ENCODE assay signal across 1 cellular context in the genomic region with DNA sequence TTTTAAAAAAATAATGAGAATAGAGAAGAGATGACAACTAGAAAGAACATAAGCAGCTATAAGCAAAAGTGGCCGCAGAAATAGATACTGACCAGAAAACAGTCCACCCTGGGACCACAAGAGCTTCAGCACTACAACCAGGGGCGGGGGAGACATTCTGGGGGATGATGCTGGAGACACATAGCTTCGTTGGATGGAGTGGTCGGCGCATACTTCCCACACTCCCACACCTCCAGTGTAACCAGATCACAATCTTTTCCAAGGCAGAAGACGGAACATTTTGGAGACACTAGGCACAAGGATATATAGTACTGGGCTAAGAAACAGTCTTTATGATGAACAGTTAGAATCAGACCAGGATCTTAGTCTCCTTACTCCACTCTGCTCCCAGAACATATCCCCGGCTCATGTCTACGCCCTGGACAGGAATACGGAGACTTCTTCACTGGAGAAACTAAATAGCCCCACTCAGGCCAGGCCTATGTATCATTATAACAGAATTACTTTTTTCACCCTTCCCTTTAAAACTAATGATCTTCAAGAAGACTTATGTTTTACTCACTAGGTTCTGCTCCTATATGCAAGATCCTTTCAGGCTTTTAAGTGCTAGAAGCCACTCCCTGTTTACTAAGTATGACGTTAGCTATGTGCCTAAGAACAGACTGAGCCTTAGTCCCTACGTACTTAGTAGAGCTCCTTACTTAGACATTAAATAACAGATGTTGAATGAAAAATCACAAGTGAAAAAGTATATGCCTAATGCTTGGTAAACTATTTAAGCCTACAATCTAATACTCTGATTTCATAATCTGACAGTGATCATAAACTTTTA.
TF ChIP-seq lines count a peak whose summit lies in the region.

No MANE protein-coding gene starts in this region.

TF ChIP-seq in GM23338, 12 proteins besides CTCF, POLR2A, EP300 and RAD21 (continued from another document):
- TF ChIP-seq, protein P1, sequence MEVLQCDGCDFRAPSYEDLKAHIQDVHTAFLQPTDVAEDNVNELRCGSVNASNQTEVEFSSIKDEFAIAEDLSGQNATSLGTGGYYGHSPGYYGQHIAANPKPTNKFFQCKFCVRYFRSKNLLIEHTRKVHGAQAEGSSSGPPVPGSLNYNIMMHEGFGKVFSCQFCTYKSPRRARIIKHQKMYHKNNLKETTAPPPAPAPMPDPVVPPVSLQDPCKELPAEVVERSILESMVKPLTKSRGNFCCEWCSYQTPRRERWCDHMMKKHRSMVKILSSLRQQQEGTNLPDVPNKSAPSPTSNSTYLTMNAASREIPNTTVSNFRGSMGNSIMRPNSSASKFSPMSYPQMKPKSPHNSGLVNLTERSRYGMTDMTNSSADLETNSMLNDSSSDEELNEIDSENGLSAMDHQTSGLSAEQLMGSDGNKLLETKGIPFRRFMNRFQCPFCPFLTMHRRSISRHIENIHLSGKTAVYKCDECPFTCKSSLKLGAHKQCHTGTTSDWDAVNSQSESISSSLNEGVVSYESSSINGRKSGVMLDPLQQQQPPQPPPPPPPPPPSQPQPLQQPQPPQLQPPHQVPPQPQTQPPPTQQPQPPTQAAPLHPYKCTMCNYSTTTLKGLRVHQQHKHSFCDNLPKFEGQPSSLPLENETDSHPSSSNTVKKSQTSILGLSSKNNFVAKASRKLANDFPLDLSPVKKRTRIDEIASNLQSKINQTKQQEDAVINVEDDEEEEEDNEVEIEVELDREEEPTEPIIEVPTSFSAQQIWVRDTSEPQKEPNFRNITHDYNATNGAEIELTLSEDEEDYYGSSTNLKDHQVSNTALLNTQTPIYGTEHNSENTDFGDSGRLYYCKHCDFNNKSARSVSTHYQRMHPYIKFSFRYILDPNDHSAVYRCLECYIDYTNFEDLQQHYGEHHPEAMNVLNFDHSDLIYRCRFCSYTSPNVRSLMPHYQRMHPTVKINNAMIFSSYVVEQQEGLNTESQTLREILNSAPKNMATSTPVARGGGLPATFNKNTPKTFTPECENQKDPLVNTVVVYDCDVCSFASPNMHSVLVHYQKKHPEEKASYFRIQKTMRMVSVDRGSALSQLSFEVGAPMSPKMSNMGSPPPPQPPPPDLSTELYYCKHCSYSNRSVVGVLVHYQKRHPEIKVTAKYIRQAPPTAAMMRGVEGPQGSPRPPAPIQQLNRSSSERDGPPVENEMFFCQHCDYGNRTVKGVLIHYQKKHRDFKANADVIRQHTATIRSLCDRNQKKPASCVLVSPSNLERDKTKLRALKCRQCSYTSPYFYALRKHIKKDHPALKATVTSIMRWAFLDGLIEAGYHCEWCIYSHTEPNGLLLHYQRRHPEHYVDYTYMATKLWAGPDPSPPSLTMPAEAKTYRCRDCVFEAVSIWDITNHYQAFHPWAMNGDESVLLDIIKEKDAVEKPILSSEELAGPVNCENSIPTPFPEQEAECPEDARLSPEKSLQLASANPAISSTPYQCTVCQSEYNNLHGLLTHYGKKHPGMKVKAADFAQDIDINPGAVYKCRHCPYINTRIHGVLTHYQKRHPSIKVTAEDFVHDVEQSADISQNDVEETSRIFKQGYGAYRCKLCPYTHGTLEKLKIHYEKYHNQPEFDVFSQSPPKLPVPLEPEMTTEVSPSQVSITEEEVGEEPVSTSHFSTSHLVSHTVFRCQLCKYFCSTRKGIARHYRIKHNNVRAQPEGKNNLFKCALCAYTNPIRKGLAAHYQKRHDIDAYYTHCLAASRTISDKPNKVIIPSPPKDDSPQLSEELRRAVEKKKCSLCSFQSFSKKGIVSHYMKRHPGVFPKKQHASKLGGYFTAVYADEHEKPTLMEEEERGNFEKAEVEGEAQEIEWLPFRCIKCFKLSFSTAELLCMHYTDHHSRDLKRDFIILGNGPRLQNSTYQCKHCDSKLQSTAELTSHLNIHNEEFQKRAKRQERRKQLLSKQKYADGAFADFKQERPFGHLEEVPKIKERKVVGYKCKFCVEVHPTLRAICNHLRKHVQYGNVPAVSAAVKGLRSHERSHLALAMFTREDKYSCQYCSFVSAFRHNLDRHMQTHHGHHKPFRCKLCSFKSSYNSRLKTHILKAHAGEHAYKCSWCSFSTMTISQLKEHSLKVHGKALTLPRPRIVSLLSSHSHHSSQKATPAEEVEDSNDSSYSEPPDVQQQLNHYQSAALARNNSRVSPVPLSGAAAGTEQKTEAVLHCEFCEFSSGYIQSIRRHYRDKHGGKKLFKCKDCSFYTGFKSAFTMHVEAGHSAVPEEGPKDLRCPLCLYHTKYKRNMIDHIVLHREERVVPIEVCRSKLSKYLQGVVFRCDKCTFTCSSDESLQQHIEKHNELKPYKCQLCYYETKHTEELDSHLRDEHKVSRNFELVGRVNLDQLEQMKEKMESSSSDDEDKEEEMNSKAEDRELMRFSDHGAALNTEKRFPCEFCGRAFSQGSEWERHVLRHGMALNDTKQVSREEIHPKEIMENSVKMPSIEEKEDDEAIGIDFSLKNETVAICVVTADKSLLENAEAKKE (CRISPR knock-in tag; IDR thresholded peaks at IDR 0.05): no peak
- TF ChIP-seq CREB1 (CRISPR knock-in tag; IDR thresholded peaks at IDR 0.05; ENCODE audit: low read depth) (no peak), POLR2AphosphoS5 (IDR thresholded peaks at IDR 0.05; ENCODE audit: low read depth) (no peak), EZH2 (IDR thresholded peaks at IDR 0.05; ENCODE audit: low read depth, unreplicated experiment) (no peak), JUNB (IDR thresholded peaks at IDR 0.05; ENCODE audit: unreplicated experiment) (no peak), STAT1 (IDR thresholded peaks at IDR 0.05; ENCODE audit: unreplicated experiment) (no peak), ZNF114 (CRISPR knock-in tag; IDR thresholded peaks at IDR 0.05) (no peak), EZH2phosphoT487 (IDR thresholded peaks at IDR 0.05; ENCODE audit: unreplicated experiment) (no peak), NANOG (IDR thresholded peaks at IDR 0.05; ENCODE audit: borderline replicate concordance) (no peak)
- TF ChIP-seq, protein P2, sequence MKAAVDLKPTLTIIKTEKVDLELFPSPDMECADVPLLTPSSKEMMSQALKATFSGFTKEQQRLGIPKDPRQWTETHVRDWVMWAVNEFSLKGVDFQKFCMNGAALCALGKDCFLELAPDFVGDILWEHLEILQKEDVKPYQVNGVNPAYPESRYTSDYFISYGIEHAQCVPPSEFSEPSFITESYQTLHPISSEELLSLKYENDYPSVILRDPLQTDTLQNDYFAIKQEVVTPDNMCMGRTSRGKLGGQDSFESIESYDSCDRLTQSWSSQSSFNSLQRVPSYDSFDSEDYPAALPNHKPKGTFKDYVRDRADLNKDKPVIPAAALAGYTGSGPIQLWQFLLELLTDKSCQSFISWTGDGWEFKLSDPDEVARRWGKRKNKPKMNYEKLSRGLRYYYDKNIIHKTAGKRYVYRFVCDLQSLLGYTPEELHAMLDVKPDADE (IDR thresholded peaks at IDR 0.05): no peak
- TF ChIP-seq, protein P3, sequence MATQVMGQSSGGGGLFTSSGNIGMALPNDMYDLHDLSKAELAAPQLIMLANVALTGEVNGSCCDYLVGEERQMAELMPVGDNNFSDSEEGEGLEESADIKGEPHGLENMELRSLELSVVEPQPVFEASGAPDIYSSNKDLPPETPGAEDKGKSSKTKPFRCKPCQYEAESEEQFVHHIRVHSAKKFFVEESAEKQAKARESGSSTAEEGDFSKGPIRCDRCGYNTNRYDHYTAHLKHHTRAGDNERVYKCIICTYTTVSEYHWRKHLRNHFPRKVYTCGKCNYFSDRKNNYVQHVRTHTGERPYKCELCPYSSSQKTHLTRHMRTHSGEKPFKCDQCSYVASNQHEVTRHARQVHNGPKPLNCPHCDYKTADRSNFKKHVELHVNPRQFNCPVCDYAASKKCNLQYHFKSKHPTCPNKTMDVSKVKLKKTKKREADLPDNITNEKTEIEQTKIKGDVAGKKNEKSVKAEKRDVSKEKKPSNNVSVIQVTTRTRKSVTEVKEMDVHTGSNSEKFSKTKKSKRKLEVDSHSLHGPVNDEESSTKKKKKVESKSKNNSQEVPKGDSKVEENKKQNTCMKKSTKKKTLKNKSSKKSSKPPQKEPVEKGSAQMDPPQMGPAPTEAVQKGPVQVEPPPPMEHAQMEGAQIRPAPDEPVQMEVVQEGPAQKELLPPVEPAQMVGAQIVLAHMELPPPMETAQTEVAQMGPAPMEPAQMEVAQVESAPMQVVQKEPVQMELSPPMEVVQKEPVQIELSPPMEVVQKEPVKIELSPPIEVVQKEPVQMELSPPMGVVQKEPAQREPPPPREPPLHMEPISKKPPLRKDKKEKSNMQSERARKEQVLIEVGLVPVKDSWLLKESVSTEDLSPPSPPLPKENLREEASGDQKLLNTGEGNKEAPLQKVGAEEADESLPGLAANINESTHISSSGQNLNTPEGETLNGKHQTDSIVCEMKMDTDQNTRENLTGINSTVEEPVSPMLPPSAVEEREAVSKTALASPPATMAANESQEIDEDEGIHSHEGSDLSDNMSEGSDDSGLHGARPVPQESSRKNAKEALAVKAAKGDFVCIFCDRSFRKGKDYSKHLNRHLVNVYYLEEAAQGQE (IDR thresholded peaks at IDR 0.05; ENCODE audit: unreplicated experiment): no peak
